In genomic region chr7:143341842-143342241, GRCh38 we compare ENCODE assay signal across 9 cellular contexts. TPM values are rescaled to one million over a fixed set of nuclear protein-coding genes. Genes with fewer than 3 reads are reported as not detected.
"Had no signal": no experiment of that assay in that cellular context is flagged by ENCODE, and none has a peak within 500 bp of the region (broad histone marks: within the 10 kb centered on the region; RNA-seq: fewer than 3 reads in every experiment).

No MANE protein-coding gene starts in this region.

- H3K27ac Mint-ChIP-seq: H9 had no signal

- H2AFZ ChIP-seq: GM23248 had no signal

- H3K27ac ChIP-seq: GM23248, HL-60 had no signal

- H3K4me3 ChIP-seq: GM23248 had no signal

- DNase-seq: GM23248, H9, HCEC 1CT, KBM-7 had no signal

- H3K9ac ChIP-seq: GM23248 had no signal

- H3K4me3 Mint-ChIP-seq: H9 had no signal

- ATAC-seq: HepG2 had no signal

- FAIRE-seq: H1, H54, HepG2 had no signal

- H3K9me3 Mint-ChIP-seq: H9 had no signal

RNA-seq across cellular contexts. Expression of gene FAM131B, which starts 20.7 kb away (rescaled TPM):
- polyA plus RNA-seq: HepG2 had no signal

RNA-seq across cellular contexts. Expression of gene CLCN1, which starts 25.9 kb away (rescaled TPM):
- total RNA-seq: GM23248, HepG2, HT1080 had no signal
- polyA plus RNA-seq: GM23248 had no signal

RNA-seq across cellular contexts. Expression of gene TMEM139, which starts 57.1 kb away (rescaled TPM):
- total RNA-seq: GM23248, HT1080 had no signal
- polyA plus RNA-seq: GM23248 had no signal
